ENCODE assay signal across 26 cellular contexts in genomic region chr3:44958406-44958805, GRCh38.
"Had no signal": no experiment of that assay in that cellular context is flagged by ENCODE, and none has a peak within 500 bp of the region (broad histone marks: within the 10 kb centered on the region; RNA-seq: fewer than 3 reads in every experiment).

No MANE protein-coding gene starts in this region.

- H3K9me3 ChIP-seq: ascending aorta, colonic mucosa, psoas muscle, spleen, suprapubic skin, tibial nerve, uterus had no signal

- H3K4me3 ChIP-seq: ascending aorta, cardiac muscle cell, colonic mucosa, dorsolateral prefrontal cortex, hepatocyte, psoas muscle, spleen, suprapubic skin, tibial nerve, uterus had no signal

- DNase-seq: activated CD4-positive, alpha-beta T cell treated with anti-CD3 and anti-CD28 coated beads for 4 hours; activated CD4-positive, alpha-beta T cell treated with anti-CD3 and anti-CD28 coated beads, Interleukin-2, amount 50 U/mL, for 4 hours; activated naive CD4-positive, alpha-beta T cell treated with anti-CD3 and anti-CD28 coated beads, Interleukin-2, amount 10 ng/mL, durations not matched to agents 7 days and 5 days; activated naive CD8-positive, alpha-beta T cell treated with anti-CD3 and anti-CD28 coated beads, Interleukin-2, amount 10 ng/mL, durations not matched to agents 7 days and 5 days; activated T-cell treated with anti-CD3 and anti-CD28 coated beads for 4 hours; activated T-cell treated with anti-CD3 and anti-CD28 coated beads, Interleukin-2, amount 50 U/mL, for 72 hours; cerebellar nuclear complex; colonic mucosa; dorsolateral prefrontal cortex; effector memory CD4-positive, alpha-beta T cell; islet precursor cell; left cardiac atrium; mesenchymal stem cell; naive thymus-derived CD8-positive, alpha-beta T cell; nucleus accumbens; psoas muscle; spleen; stimulated activated naive CD4-positive, alpha-beta T cell; T-helper 1 cell; uterus had no signal

- H3K27me3 ChIP-seq: ascending aorta, cardiac muscle cell, colonic mucosa, dorsolateral prefrontal cortex, hepatocyte, spleen, suprapubic skin, tibial nerve, uterus had no signal

- H3K36me3 ChIP-seq: cardiac muscle cell, colonic mucosa, uterus had no signal

- H3K4me1 ChIP-seq: ascending aorta, colonic mucosa, parathyroid adenoma, uterus had no signal

- H3K27ac ChIP-seq: ascending aorta, cardiac muscle cell, colonic mucosa, dorsolateral prefrontal cortex, hepatocyte, parathyroid adenoma, psoas muscle, spleen, suprapubic skin, tibial nerve, uterus had no signal

- ATAC-seq: activated T-cell treated with anti-CD3 and anti-CD28 coated beads, Interleukin-2, amount 50 U/mL, for 72 hours; left cardiac atrium; naive thymus-derived CD8-positive, alpha-beta T cell; psoas muscle had no signal
